ENCODE assay signal across 2 cellular contexts in genomic region chr16:83143788-83144187, GRCh38.
TF ChIP-seq lines count a peak whose summit lies in the region.

No MANE protein-coding gene starts in this region.

TF ChIP-seq in IMR-90, 13 proteins besides CTCF, POLR2A, EP300 and RAD21:
- TF ChIP-seq BHLHE40 (IDR thresholded peaks at IDR 0.05; ENCODE audit: low read depth, low read length) (peak; percentile 31), RCOR1 (IDR thresholded peaks at IDR 0.05; ENCODE audit: insufficient replicate concordance, low read length) (peak; percentile 39), CEBPB (IDR thresholded peaks at IDR 0.05; ENCODE audit: low read depth, low read length) (no peak), USF2 (IDR thresholded peaks at IDR 0.05; ENCODE audit: low read depth, low read length) (no peak), MAFK (IDR thresholded peaks at IDR 0.05; ENCODE audit: low read depth, low read length) (no peak)

TF ChIP-seq in SK-N-SH, 30 proteins besides CTCF, POLR2A, EP300 and RAD21:
- no peak for TF ChIP-seq CHD2 (IDR thresholded peaks at IDR 0.05; ENCODE audit: low read length, partially characterized antibody)
